8 cellular contexts compared by ENCODE assay signal in the genomic region with DNA sequence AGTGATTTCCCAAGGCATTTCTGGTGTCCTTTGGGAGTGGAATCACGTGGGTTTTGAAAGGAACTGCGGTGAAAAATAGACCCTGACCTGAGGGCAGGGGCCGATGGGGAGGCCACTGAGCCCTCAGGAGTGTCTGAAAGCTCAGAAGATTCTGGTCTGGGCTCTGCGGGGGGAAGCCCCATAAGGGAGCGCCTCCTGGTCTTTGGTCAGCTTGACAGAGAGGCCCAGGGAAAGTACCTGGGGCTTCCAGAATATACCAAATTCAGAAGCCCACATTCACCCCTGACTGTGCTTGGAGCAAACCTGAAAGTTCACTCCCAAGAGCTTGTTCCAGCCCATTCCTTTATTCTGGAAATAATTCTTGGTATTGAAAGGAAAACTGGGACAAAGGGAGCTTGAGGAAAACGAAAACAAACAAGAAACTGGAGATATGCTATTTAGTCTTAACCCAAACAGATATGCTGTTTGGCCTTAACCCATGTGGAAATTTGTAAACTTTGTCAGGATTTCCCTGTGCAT. TPM values are rescaled to one million over a fixed set of nuclear protein-coding genes. Genes with fewer than 3 reads are reported as not detected.
A peak's percentile ranks its signal among the peaks of the same experiment; 100 is the strongest.
DNase-seq lines count a peak whose midpoint lies in the region; ATAC-seq, FAIRE-seq and TF ChIP-seq lines count a peak whose summit lies in the region.
"Had no signal": no experiment of that assay in that cellular context is flagged by ENCODE, and none has a peak within 500 bp of the region (broad histone marks: within the 10 kb centered on the region; RNA-seq: fewer than 3 reads in every experiment).

No MANE protein-coding gene starts in this region.

- H3K4me3 ChIP-seq in dorsolateral prefrontal cortex = no peak overlapping the region
- no peak overlapping the region for H3K4me3 ChIP-seq in prostate gland
- H3K4me3 ChIP-seq in small intestine (ENCODE audit: low read depth in 1 of 2, low read length in 2 of 2) = no peak overlapping the region

- H3K9me3 ChIP-seq in prostate gland = no peaks in the 10 kb centered on the region
- H3K9me3 ChIP-seq in small intestine (ENCODE audit: control insufficient read depth, low read depth) = no peaks in the 10 kb centered on the region

- H3K4me1 ChIP-seq in prostate gland (replicated peaks) (peaks cover 8% of the 10 kb centered on the region), small intestine (ENCODE audit: control insufficient read depth in 2 of 2, insufficient read depth in 1 of 2, low read depth in 1 of 2, low read length in 1 of 2) (peaks cover 0 to 3% of the 10 kb centered on the region in 2 donors)

- ATAC-seq in GM18520 (IDR thresholded peaks at IDR 0.05; ENCODE audit: unreplicated experiment) = peak; percentile 61
- ATAC-seq in GM18511 (IDR thresholded peaks at IDR 0.05; ENCODE audit: unreplicated experiment) = no peak

- 60% methylated on average over 6 of the region's 6 CpGs for WGBS in prostate gland
- 32 to 42% (median 37%) methylated on average over 6 of the region's 6 CpGs for WGBS in small intestine, 3 donors

- H3K27ac ChIP-seq in dorsolateral prefrontal cortex (peak overlapping the region in 57 of 59 donors; percentile 7 to 93 (median 69)), prostate gland (peak overlapping the region; percentile 52 to 74), small intestine (ENCODE audit: low read depth in 1 of 2, low read length in 1 of 2) (peak overlapping the region in 1 of 2 donors; percentile 9)

- intact Hi-C loops in dorsolateral prefrontal cortex (cut with DNase I) = loop anchor here in 1 of 2 donors (10.0 kb wide), 1 partner anchor 188 kb away; no protein-coding TSS in a partner anchor
- intact Hi-C loops in prostate gland (cut with DNase I) = loop anchor here (5.0 kb wide), 1 partner anchor 190 kb away; no protein-coding TSS in a partner anchor

- TF ChIP-seq POLR2A in prostate gland (IDR thresholded peaks at IDR 0.05) = no peak

- DNase-seq in dorsolateral prefrontal cortex (no peak), prostate gland (ENCODE audit: low spot score) (no peak), small intestine (no peak)
- no peak for DNase-seq in stimulated activated CD4-positive, alpha-beta T cell treated with anti-CD3 and anti-CD28 coated beads, Interleukin-12 subunit alpha, Interleukin-12 subunit beta, amount 100 ng/mL, for 4 hours
- DNase-seq: activated naive CD4-positive, alpha-beta T cell treated with anti-CD3 and anti-CD28 coated beads for 36 hours; NCI-H1694 had no signal

- no peak for FAIRE-seq in small intestine (lab: Jason Lieb, UNC)

- no peak for TF ChIP-seq CTCF in dorsolateral prefrontal cortex (IDR thresholded peaks at IDR 0.05 in 54 of 56, conservative IDR thresholded peaks at IDR 0.05 in 2 of 56; ENCODE audit: low read depth in 1 of 56, partially characterized antibody in 56 of 56)
- TF ChIP-seq CTCF in prostate gland (IDR thresholded peaks at IDR 0.05) = no peak

- H3K36me3 ChIP-seq in prostate gland (no peaks in the 10 kb centered on the region), small intestine (ENCODE audit: control insufficient read depth in 2 of 2, insufficient read depth in 2 of 2, low read length in 2 of 2) (peaks cover under 1 to 8% of the 10 kb centered on the region in 2 donors)

- no peaks in the 10 kb centered on the region for H3K27me3 ChIP-seq in dorsolateral prefrontal cortex
- H3K27me3 ChIP-seq in prostate gland (replicated peaks; ENCODE audit: insufficient read depth) = no peaks in the 10 kb centered on the region
- no peaks in the 10 kb centered on the region for H3K27me3 ChIP-seq in small intestine (ENCODE audit: control insufficient read depth in 2 of 2, insufficient read depth in 2 of 2, low read length in 2 of 2)

RNA-seq across cellular contexts. Expression of a gene that starts 23.2 kb away (rescaled TPM):
- 10 to 100 TPM in 115 of 120 experiments, 1 to 10 TPM in 5; 7.5 to 45.5 (median 18.3) TPM for total RNA-seq in dorsolateral prefrontal cortex
- 100 to 1,000 TPM in 1 of 2 donors, 10 to 100 TPM in 1; 81.5 to 123 TPM for total RNA-seq in prostate gland
- polyA plus RNA-seq in small intestine = 10 to 100 TPM; 25.3 to 36.2 (median 29.1) TPM

RNA-seq across cellular contexts. Expression of a gene that starts 39.9 kb away (rescaled TPM):
- total RNA-seq in dorsolateral prefrontal cortex (10 to 100 TPM in 14 of 120 experiments, 1 to 10 TPM in 106; 1.3 to 16.2 (median 4.5) TPM), prostate gland (10 to 100 TPM in 1 of 2 donors, 1 to 10 TPM in 1; 4.1 to 16.2 TPM)
- 1 to 10 TPM; 2.0 to 2.7 (median 2.4) TPM for polyA plus RNA-seq in small intestine

RNA-seq across cellular contexts. Expression of a gene that starts 49.2 kb away (rescaled TPM):
- 10 to 100 TPM; 39.4 to 77.1 (median 59.2) TPM for total RNA-seq in dorsolateral prefrontal cortex
- total RNA-seq in prostate gland = 10 to 100 TPM; 52.6 to 80.5 TPM
- polyA plus RNA-seq in small intestine = 100 to 1,000 TPM in 2 of 3 donors, 10 to 100 TPM in 1; 93.7 to 153 (median 109) TPM

RNA-seq across cellular contexts. Expression of a gene that starts 54.1 kb away (rescaled TPM):
- total RNA-seq in dorsolateral prefrontal cortex (10 to 100 TPM; 16.9 to 36.3 (median 26.3) TPM), prostate gland (10 to 100 TPM; 28.1 to 52.3 TPM)
- 100 to 1,000 TPM in 2 of 3 donors, 10 to 100 TPM in 1; 58.1 to 144 (median 121) TPM for polyA plus RNA-seq in small intestine

RNA-seq across cellular contexts. Expression of a gene that starts 54.1 kb away (rescaled TPM):
- total RNA-seq in dorsolateral prefrontal cortex = 100 to 1,000 TPM; 253 to 459 (median 379) TPM
- 10 to 100 TPM; 78.0 to 80.3 TPM for total RNA-seq in prostate gland
- 10 to 100 TPM; 38.7 to 85.9 (median 52.4) TPM for polyA plus RNA-seq in small intestine
